21 cellular contexts compared by ENCODE assay signal in genomic region chr17:6085812-6086211, GRCh38. TPM values are rescaled to one million over a fixed set of nuclear protein-coding genes. Genes with fewer than 3 reads are reported as not detected.
A peak's percentile ranks its signal among the peaks of the same experiment; 100 is the strongest.
DNase-seq lines count a peak whose midpoint lies in the region; ATAC-seq and TF ChIP-seq lines count a peak whose summit lies in the region.
"Had no signal": no experiment of that assay in that cellular context is flagged by ENCODE, and none has a peak within 500 bp of the region (broad histone marks: within the 10 kb centered on the region; RNA-seq: fewer than 3 reads in every experiment).

No MANE protein-coding gene starts in this region.

- WGBS in thyroid gland, 2 donors = 46 to 47% methylated on average over 8 to 9 of the region's 9 CpGs

- H3K9me3 ChIP-seq in WERI-Rb-1 (ENCODE audit: severe bottlenecking) (no peaks in the 10 kb centered on the region), thyroid gland (no peaks in the 10 kb centered on the region), tibial artery (no peaks in the 10 kb centered on the region)
- H3K9me3 ChIP-seq: BLaER1 had no signal

- H3K4me3 Mint-ChIP-seq in neural crest cell = no peak overlapping the region
- H3K4me3 Mint-ChIP-seq: CD4-positive, CD25-positive, alpha-beta regulatory T cell had no signal

- H3K27ac ChIP-seq in WERI-Rb-1 (no peak overlapping the region), thyroid gland (no peak overlapping the region), tibial artery (no peak overlapping the region)
- H3K27ac ChIP-seq: BLaER1, RWPE1 had no signal

- H3K4me3 ChIP-seq in WERI-Rb-1 (ENCODE audit: low read depth, low read length) = no peak overlapping the region
- H3K4me3 ChIP-seq in thyroid gland (replicated peaks in 1 of 3) = no peak overlapping the region
- no peak overlapping the region for H3K4me3 ChIP-seq in tibial artery
- H3K4me3 ChIP-seq: BLaER1 had no signal

- H3K36me3 ChIP-seq in WERI-Rb-1 = peaks cover 96% of the 10 kb centered on the region
- no peaks in the 10 kb centered on the region for H3K36me3 ChIP-seq in thyroid gland
- H3K36me3 ChIP-seq in tibial artery = peaks cover under 1 to 3% (median 2%) of the 10 kb centered on the region in 3 donors
- H3K36me3 ChIP-seq: BLaER1 had no signal

- ATAC-seq in left ventricle myocardium superior = peak; percentile 48
- ATAC-seq: Panc1 had no signal

- intact Hi-C loops in left ventricle myocardium superior (cut with micrococcal nuclease) (no loop called here), cardiac septum (cut with DNase I) (loop anchor here (10.0 kb wide), 1 partner anchor 59 kb away; no protein-coding TSS in a partner anchor), thyroid gland (cut with DNase I) (no loop called here), tibial artery (cut with DNase I; ENCODE audit: low total_unique reads) (loop anchor here (10.0 kb wide), 1 partner anchor 469 kb away; the partner anchor contains the start of gene PITPNM3)

- TF ChIP-seq POLR2A in thyroid gland (IDR thresholded peaks at IDR 0.05) = no peak

- no peak for DNase-seq in left ventricle myocardium superior
- no peak for DNase-seq in cardiac septum (ENCODE audit: low spot score)
- DNase-seq in WERI-Rb-1 = peak; percentile 36
- no peak for DNase-seq in neural crest cell (ENCODE audit: low read depth, low spot score)
- DNase-seq in thyroid gland = peak; percentile 34 to 43
- DNase-seq in tibial artery = no peak
- no peak for DNase-seq in midbrain (lab: John Stamatoyannopoulos, UW)
- no peak for DNase-seq in NCI-H1930 (lab: John Stamatoyannopoulos, UW)
- DNase-seq: CD4-positive, CD25-positive, alpha-beta regulatory T cell; KBM-7; MV-4-11; NCI-H2029 treated with DMSO at 0.1 percent for 48 hours; NCI-H69; NK-92 treated with Interleukin-12 subunit alpha and Interleukin-12 subunit beta, amount 100 ng/mL, for 24 hours; SHP77 had no signal

- peak overlapping the region; percentile 43 for H3K27ac Mint-ChIP-seq in neural crest cell (ENCODE audit: unreplicated experiment)
- H3K27ac Mint-ChIP-seq: CD4-positive, CD25-positive, alpha-beta regulatory T cell had no signal

- peaks cover 7% of the 10 kb centered on the region for H3K36me3 Mint-ChIP-seq in neural crest cell (ENCODE audit: low read depth)
- H3K36me3 Mint-ChIP-seq: CD4-positive, CD25-positive, alpha-beta regulatory T cell had no signal

- peaks cover 49% of the 10 kb centered on the region for H3K4me1 Mint-ChIP-seq in neural crest cell
- H3K4me1 Mint-ChIP-seq: CD4-positive, CD25-positive, alpha-beta regulatory T cell had no signal

- TF ChIP-seq CTCF in WERI-Rb-1 (IDR thresholded peaks at IDR 0.05; ENCODE audit: low read depth, low read length) = no peak
- TF ChIP-seq CTCF in neural crest cell (conservative IDR thresholded peaks at IDR 0.05) = no peak
- no peak for TF ChIP-seq CTCF in thyroid gland (IDR thresholded peaks at IDR 0.05)
- no peak for TF ChIP-seq CTCF in tibial artery (IDR thresholded peaks at IDR 0.05)

- H3K9me3 Mint-ChIP-seq in neural crest cell = no peaks in the 10 kb centered on the region
- H3K9me3 Mint-ChIP-seq: CD4-positive, CD25-positive, alpha-beta regulatory T cell had no signal

- H3K27me3 Mint-ChIP-seq in neural crest cell (ENCODE audit: low read depth) = no peaks in the 10 kb centered on the region

- H3K27me3 ChIP-seq in WERI-Rb-1 (ENCODE audit: insufficient read depth, low read depth, severe bottlenecking) (no peaks in the 10 kb centered on the region), thyroid gland (no peaks in the 10 kb centered on the region), tibial artery (no peaks in the 10 kb centered on the region)
- H3K27me3 ChIP-seq: BLaER1 had no signal

- H3K4me1 ChIP-seq in thyroid gland (no peaks in the 10 kb centered on the region), tibial artery (no peaks in the 10 kb centered on the region)
- H3K4me1 ChIP-seq: BLaER1 had no signal

RNA-seq across cellular contexts. Expression of gene WSCD1, which starts 15.6 kb away (rescaled TPM):
- total RNA-seq in left ventricle myocardium superior = 11.6 TPM
- total RNA-seq in cardiac septum = 1.4 TPM
- 75.8 and 93.3 TPM in 2 replicates for total RNA-seq in neural crest cell
- total RNA-seq in thyroid gland = 1 to 10 TPM; 2.1 to 9.5 (median 7.0) TPM
- total RNA-seq: CD4-positive, CD25-positive, alpha-beta regulatory T cell; G401; HT-29; MCF 10A had no signal

Comparison
In these comparisons a context has a peak if more than half of its experiments do, and no peak if none do; other contexts are left out.
1. intact Hi-C loops: an anchor here in cardiac septum (10.0 kb wide) and tibial artery (10.0 kb wide); none called in left ventricle myocardium superior and thyroid gland.
2. DNase-seq: peak in WERI-Rb-1 (single experiment) and thyroid gland (2 of 2); none in left ventricle myocardium superior (single experiment), cardiac septum (single experiment), neural crest cell (single experiment), tibial artery (0 of 2), midbrain (single experiment) and NCI-H1930 (0 of 2).